33 cellular contexts compared by ENCODE assay signal in the genomic region with DNA sequence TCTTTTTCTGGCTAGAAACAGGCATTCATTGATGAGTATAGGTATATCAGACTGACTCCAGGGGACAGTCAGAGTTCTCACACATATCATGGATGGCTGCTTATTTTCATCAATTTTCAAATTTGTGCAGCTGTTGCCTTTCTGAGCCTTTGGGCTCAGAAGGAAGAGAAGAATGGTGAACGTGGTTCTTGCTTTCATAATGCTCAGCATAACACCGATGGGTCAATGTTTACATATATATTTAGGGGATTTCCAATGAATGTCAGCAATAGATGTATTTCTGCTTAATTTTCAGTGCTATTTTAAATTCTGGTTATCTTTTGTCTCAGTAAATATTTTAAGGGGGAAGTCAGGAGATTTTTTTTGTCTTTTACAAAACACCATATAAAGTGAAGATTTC.
"Had no signal": no experiment of that assay in that cellular context is flagged by ENCODE, and none has a peak within 500 bp of the region (broad histone marks: within the 10 kb centered on the region; RNA-seq: fewer than 3 reads in every experiment).

No MANE protein-coding gene starts in this region.

- H3K4me1 ChIP-seq: SJSA1 had no signal

- DNase-seq: activated CD4-positive, alpha-beta memory T cell treated with anti-CD3 and anti-CD28 coated beads, Interleukin-2, amount 10 ng/mL, durations not matched to agents 7 days and 5 days; activated CD4-positive, alpha-beta T cell treated with anti-CD3 and anti-CD28 coated beads for 1 hour; activated CD4-positive, alpha-beta T cell treated with anti-CD3 and anti-CD28 coated beads for 48 hours; activated CD4-positive, CD25-positive, alpha-beta regulatory T cell; activated CD8-positive, alpha-beta memory T cell treated with anti-CD3 and anti-CD28 coated beads for 24 hours; activated effector memory CD4-positive, alpha-beta T cell treated with anti-CD3 and anti-CD28 coated beads, Interleukin-2, amount 50 U/mL, for 16 hours; activated naive CD4-positive, alpha-beta T cell; activated naive CD4-positive, alpha-beta T cell treated with anti-CD3 and anti-CD28 coated beads, Interleukin-2, amount 50 U/mL, for 16 hours; activated naive CD8-positive, alpha-beta T cell treated with anti-CD3 and anti-CD28 coated beads for 36 hours; activated T-cell treated with anti-CD3 and anti-CD28 coated beads, Interleukin-2, amount 50 U/mL, for 1 hour; activated T-cell treated with anti-CD3 and anti-CD28 coated beads, Interleukin-2, amount 50 U/mL, for 72 hours; amniotic stem cell; aorta; brain microvascular endothelial cell; NCI-H1048; NCI-H1436 treated with DMSO at 0.1 percent for 48 hours; NCI-H1694 treated with DMSO at 0.1 percent for 48 hours; NCI-H2029; NCI-H2107; NCI-H2171; NCI-H510A; NCI-H526; NCI-H748 treated with DMSO at 0.1 percent for 48 hours; OCI-M1; SHP77 treated with DMSO at 0.1 percent for 48 hours; T1000; WERI-Rb-1 had no signal

- ATAC-seq: activated T-cell treated with anti-CD3 and anti-CD28 coated beads, Interleukin-2, amount 50 U/mL, for 72 hours; activated T-helper 17 cell treated with anti-CD3 and anti-CD28 coated beads, Interleukin-2, amount 50 U/mL, for 72 hours; Panc1 had no signal

- H3K36me3 ChIP-seq: brain microvascular endothelial cell, cardiac muscle cell, SJSA1, WERI-Rb-1 had no signal

- H3K4me1 Mint-ChIP-seq: activated CD4-positive, alpha-beta memory T cell treated with anti-CD3 and anti-CD28 coated beads, Interleukin-2, amount 10 ng/mL, durations not matched to agents 7 days and 5 days; activated naive CD8-positive, alpha-beta T cell treated with anti-CD3 and anti-CD28 coated beads for 36 hours; activated T-helper 17 cell treated with anti-CD3 and anti-CD28 coated beads, Interleukin-2, amount 50 U/mL, for 72 hours; central memory CD8-positive, alpha-beta T cell had no signal

- H3K9me3 ChIP-seq: SJSA1 had no signal

- H3K4me3 Mint-ChIP-seq: activated CD4-positive, alpha-beta memory T cell treated with anti-CD3 and anti-CD28 coated beads, Interleukin-2, amount 10 ng/mL, durations not matched to agents 7 days and 5 days; activated naive CD8-positive, alpha-beta T cell treated with anti-CD3 and anti-CD28 coated beads for 36 hours; activated T-cell treated with anti-CD3 and anti-CD28 coated beads, Interleukin-2, amount 50 U/mL, for 72 hours; activated T-helper 17 cell treated with anti-CD3 and anti-CD28 coated beads, Interleukin-2, amount 50 U/mL, for 72 hours; central memory CD8-positive, alpha-beta T cell had no signal

- H3K27ac Mint-ChIP-seq: activated CD4-positive, alpha-beta memory T cell treated with anti-CD3 and anti-CD28 coated beads, Interleukin-2, amount 10 ng/mL, durations not matched to agents 7 days and 5 days; activated naive CD8-positive, alpha-beta T cell treated with anti-CD3 and anti-CD28 coated beads for 36 hours; activated T-cell treated with anti-CD3 and anti-CD28 coated beads, Interleukin-2, amount 50 U/mL, for 72 hours; activated T-helper 17 cell treated with anti-CD3 and anti-CD28 coated beads, Interleukin-2, amount 50 U/mL, for 72 hours had no signal

- H3K27me3 ChIP-seq: brain microvascular endothelial cell, cardiac muscle cell, SJSA1 had no signal

- H3K4me3 ChIP-seq: cardiac muscle cell, coronary artery, SJSA1 had no signal

- H3K27ac ChIP-seq: brain microvascular endothelial cell, cardiac muscle cell, coronary artery, SJSA1, WERI-Rb-1 had no signal

- H3K27me3 Mint-ChIP-seq: activated CD4-positive, alpha-beta memory T cell treated with anti-CD3 and anti-CD28 coated beads, Interleukin-2, amount 10 ng/mL, durations not matched to agents 7 days and 5 days; activated naive CD8-positive, alpha-beta T cell treated with anti-CD3 and anti-CD28 coated beads for 36 hours; activated T-helper 17 cell treated with anti-CD3 and anti-CD28 coated beads, Interleukin-2, amount 50 U/mL, for 72 hours; central memory CD8-positive, alpha-beta T cell had no signal
